Comparison of ENCODE assay signal across 8 cellular contexts in genomic region chr1:203289982-203290260, GRCh38. TPM values are rescaled to one million over a fixed set of nuclear protein-coding genes. Genes with fewer than 3 reads are reported as not detected.
DNase-seq lines count a peak whose midpoint lies in the region; ATAC-seq and TF ChIP-seq lines count a peak whose summit lies in the region.

No MANE protein-coding gene starts in this region.

- peaks cover 60% of the 10 kb centered on the region for H3K4me1 ChIP-seq in CD4-positive, CD25-positive, alpha-beta regulatory T cell (ENCODE audit: control insufficient read depth, insufficient read depth, low read length, poor library complexity, severe bottlenecking)
- peaks cover 88% of the 10 kb centered on the region for H3K4me1 ChIP-seq in Karpas-422 (ENCODE audit: low read length)
- H3K4me1 ChIP-seq in ectodermal cell (ENCODE audit: control insufficient read depth, insufficient read depth, low read length) = peaks cover 52% of the 10 kb centered on the region
- H3K4me1 ChIP-seq in neutrophil (ENCODE audit: control insufficient read depth in 1 of 2, insufficient read depth in 1 of 2, low read depth in 1 of 2, low read length in 1 of 2) = peaks cover 69 to 71% of the 10 kb centered on the region in 2 experiments

- H3K4me1 Mint-ChIP-seq in CD4-positive, CD25-positive, alpha-beta regulatory T cell = peaks cover 7 to 80% (median 57%) of the 10 kb centered on the region in 4 donors

- H3K36me3 Mint-ChIP-seq in CD4-positive, CD25-positive, alpha-beta regulatory T cell = no peaks in the 10 kb centered on the region

- H3K9me3 ChIP-seq in CD4-positive, CD25-positive, alpha-beta regulatory T cell (ENCODE audit: control insufficient read depth in 2 of 2, low read length in 2 of 2) = no peaks in the 10 kb centered on the region
- H3K9me3 ChIP-seq in Karpas-422 (ENCODE audit: low read length) (no peaks in the 10 kb centered on the region), ectodermal cell (ENCODE audit: control insufficient read depth, low read length) (no peaks in the 10 kb centered on the region), neutrophil (no peaks in the 10 kb centered on the region)

- ATAC-seq in CD4-positive, CD25-positive, alpha-beta regulatory T cell (ENCODE audit: low read depth in 2 of 2) = no peak
- ATAC-seq in GM21381 (IDR thresholded peaks at IDR 0.05; ENCODE audit: unreplicated experiment) = no peak
- ATAC-seq in GM18870 (IDR thresholded peaks at IDR 0.05; ENCODE audit: unreplicated experiment) = no peak

- no peak for DNase-seq in CD4-positive, CD25-positive, alpha-beta regulatory T cell
- DNase-seq in Karpas-422 = no peak
- DNase-seq in DMS79 (lab: John Stamatoyannopoulos, UW) = no peak
- DNase-seq in AG08395 (ENCODE audit: low spot score) = no peak

- peak overlapping the region; percentile 80 for H3K4me3 ChIP-seq in CD4-positive, CD25-positive, alpha-beta regulatory T cell (ENCODE audit: low read depth, low read length)
- peak overlapping the region; percentile 65 for H3K4me3 ChIP-seq in Karpas-422 (ENCODE audit: low read length)
- no peak overlapping the region for H3K4me3 ChIP-seq in ectodermal cell (ENCODE audit: insufficient read depth, low read depth, low read length)
- peak overlapping the region; percentile 56 to 57 for H3K4me3 ChIP-seq in neutrophil (ENCODE audit: low read depth in 1 of 2, low read length in 1 of 2)

- H3K27ac Mint-ChIP-seq in CD4-positive, CD25-positive, alpha-beta regulatory T cell = peak overlapping the region; percentile 99 to 100 (median 100)

- H3K9me3 Mint-ChIP-seq in CD4-positive, CD25-positive, alpha-beta regulatory T cell = peaks cover 0 to 2% (median 0%) of the 10 kb centered on the region in 7 donors

- H2AFZ ChIP-seq in Karpas-422 (ENCODE audit: low read length) = no peak overlapping the region

- no peaks in the 10 kb centered on the region for H3K27me3 ChIP-seq in CD4-positive, CD25-positive, alpha-beta regulatory T cell (ENCODE audit: control insufficient read depth, insufficient read depth, low read length)
- H3K27me3 ChIP-seq in Karpas-422 (ENCODE audit: low read length) = no peaks in the 10 kb centered on the region
- H3K27me3 ChIP-seq in ectodermal cell (ENCODE audit: control insufficient read depth, insufficient read depth, low read length, poor library complexity, severe bottlenecking) = no peaks in the 10 kb centered on the region
- H3K27me3 ChIP-seq in neutrophil = no peaks in the 10 kb centered on the region

- H3K9ac ChIP-seq in Karpas-422 (ENCODE audit: low read length) = peak overlapping the region; percentile 93

- H3K36me3 ChIP-seq in CD4-positive, CD25-positive, alpha-beta regulatory T cell (ENCODE audit: control insufficient read depth, insufficient read depth, low read length) = no peaks in the 10 kb centered on the region
- H3K36me3 ChIP-seq in Karpas-422 (ENCODE audit: insufficient read depth, low read length) = no peaks in the 10 kb centered on the region
- H3K36me3 ChIP-seq in ectodermal cell (ENCODE audit: control insufficient read depth, insufficient read depth, low read length) = no peaks in the 10 kb centered on the region
- no peaks in the 10 kb centered on the region for H3K36me3 ChIP-seq in neutrophil

- no peaks in the 10 kb centered on the region for H3K79me2 ChIP-seq in Karpas-422 (ENCODE audit: low read length)

- peak overlapping the region; percentile 79 to 94 (median 87) for H3K4me3 Mint-ChIP-seq in CD4-positive, CD25-positive, alpha-beta regulatory T cell

- peaks cover 6% of the 10 kb centered on the region for H3K27me3 Mint-ChIP-seq in CD4-positive, CD25-positive, alpha-beta regulatory T cell

- H3K27ac ChIP-seq in CD4-positive, CD25-positive, alpha-beta regulatory T cell (ENCODE audit: insufficient read depth, low read length, poor library complexity, severe bottlenecking) = peak overlapping the region; percentile 100
- H3K27ac ChIP-seq in Karpas-422 (ENCODE audit: low read length) (peak overlapping the region; percentile 100), ectodermal cell (ENCODE audit: insufficient read depth, low read depth, low read length, poor library complexity, severe bottlenecking) (peak overlapping the region; percentile 47), neutrophil (peak overlapping the region; percentile 98)

- no peaks in the 10 kb centered on the region for H4K20me1 ChIP-seq in Karpas-422 (ENCODE audit: insufficient read depth, low read depth, low read length)

- no peak for TF ChIP-seq CTCF in neutrophil (IDR thresholded peaks at IDR 0.05)

- H3K9me2 ChIP-seq in Karpas-422 (replicated peaks; ENCODE audit: insufficient read depth, low read length) = no peaks in the 10 kb centered on the region

- H3K4me2 ChIP-seq in Karpas-422 (ENCODE audit: low read depth, low read length, poor library complexity, severe bottlenecking) = peak overlapping the region; percentile 99

- 45 to 50% methylated on average over 2 of the region's 2 CpGs for WGBS in ectodermal cell, 2 experiments

RNA-seq across cellular contexts. Expression of gene BTG2, which starts 15.4 kb away (rescaled TPM):
- total RNA-seq in CD4-positive, CD25-positive, alpha-beta regulatory T cell = 1,002 TPM
- polyA plus RNA-seq in CD4-positive, CD25-positive, alpha-beta regulatory T cell = 100 to 1,000 TPM; 153 to 176 (median 165) TPM
- total RNA-seq in Karpas-422 (2014; rRNA removed; shearing (Covaris generic); ENCODE audit: low replicate concordance) = 245 and 258 TPM in 2 replicates
- 59.5 TPM for polyA plus RNA-seq in ectodermal cell (2013, experiment 1 of 4)
- 47.6 TPM for polyA plus RNA-seq in ectodermal cell (2013, experiment 2 of 4)
- polyA plus RNA-seq in ectodermal cell (2013, experiment 3 of 4) = 41.7 TPM
- 45.2 TPM for polyA plus RNA-seq in ectodermal cell (2013, experiment 4 of 4)

Comparison
In these comparisons a context has a peak if more than half of its experiments do, and no peak if none do; other contexts are left out.
1. H3K27ac ChIP-seq: peak in every context shown above with its lines; median percentile 100 in CD4-positive, CD25-positive, alpha-beta regulatory T cell; 100 in Karpas-422; 98 in neutrophil; 47 in ectodermal cell.